In genomic region chr12:54000105-54000773, GRCh38 we compare ENCODE assay signal across 9 cellular contexts. TPM values are rescaled to one million over a fixed set of nuclear protein-coding genes. Genes with fewer than 3 reads are reported as not detected.
DNase-seq lines count a peak whose midpoint lies in the region; ATAC-seq, FAIRE-seq and TF ChIP-seq lines count a peak whose summit lies in the region.
"Had no signal": no experiment of that assay in that cellular context is flagged by ENCODE, and none has a peak within 500 bp of the region (broad histone marks: within the 10 kb centered on the region; RNA-seq: fewer than 3 reads in every experiment).

Gene HOXC9 (plus strand): TSS chr12:54000161. CDS start chr12:54000189, 28 bp downstream.

- no peaks in the 10 kb centered on the region for H3K9me2 ChIP-seq in Karpas-422 (replicated peaks; ENCODE audit: insufficient read depth, low read length)

- WGBS in HepG2 (ENCODE audit: low lambda C conversion rate), result 0% methylated on average over 16 of the region's 73 CpGs
- 0% methylated on average over 4 of the region's 73 CpGs for WGBS in right lobe of liver (ENCODE audit: insufficient coverage, low coverage, low lambda C conversion rate, missing lambda C conversion rate)
- WGBS in lung, 2 donors, result 3% methylated on average over 65 to 73 of the region's 73 CpGs
- 2% methylated on average over 70 to 73 of the region's 73 CpGs for WGBS in aorta, 2 donors
- WGBS in gastroesophageal sphincter (ENCODE audit: low coverage in 1 of 2), 2 donors, result 3% methylated on average over 34 of the region's 73 CpGs; no CpG with 5 or more reads in 1 of the 2 donors

- peak within 1 kb of the TSS; percentile 56 to 66 (median 57) for H3K4me3 ChIP-seq in HepG2 (replicated peaks in 1 of 3; ENCODE audit: insufficient read depth in 1 of 3, low read depth in 2 of 3, low read length in 3 of 3)
- H3K4me3 ChIP-seq in right lobe of liver, result no peak within 1 kb of the TSS
- H3K4me3 ChIP-seq in adipocyte (ENCODE audit: low read length), result peak within 1 kb of the TSS; percentile 94
- no peak within 1 kb of the TSS for H3K4me3 ChIP-seq in lung
- H3K4me3 ChIP-seq in aorta (ENCODE audit: low read length in 2 of 2), result peak within 1 kb of the TSS; percentile 7 to 16
- no peak within 1 kb of the TSS for H3K4me3 ChIP-seq in Karpas-422 (ENCODE audit: low read length)
- peak within 1 kb of the TSS in 1 of 2 donors; percentile 39 for H3K4me3 ChIP-seq in gastroesophageal sphincter

- peak within 1 kb of the TSS; percentile 60 for H2AFZ ChIP-seq in HepG2 (ENCODE audit: low read length)
- no peak within 1 kb of the TSS for H2AFZ ChIP-seq in Karpas-422 (ENCODE audit: low read length)

- H3K4me1 ChIP-seq in HepG2 (ENCODE audit: insufficient read depth, low read length), result peaks cover 21% of the 10 kb centered on the region; the same call in 1 of the 2 replicates
- peaks cover 0 to 16% (median 0%) of the 10 kb centered on the region in 4 donors for H3K4me1 ChIP-seq in right lobe of liver
- H3K4me1 ChIP-seq in adipocyte (ENCODE audit: control insufficient read depth, insufficient read depth, low read length), result peaks cover 65% of the 10 kb centered on the region
- H3K4me1 ChIP-seq in lung (ENCODE audit: control insufficient read depth in 2 of 2, insufficient read depth in 2 of 2, low read length in 2 of 2), result peaks cover 0 to 7% of the 10 kb centered on the region in 2 donors
- H3K4me1 ChIP-seq in aorta (ENCODE audit: control insufficient read depth in 1 of 2, insufficient read depth in 2 of 2, low read length in 2 of 2), result no peaks in the 10 kb centered on the region
- peaks cover 10% of the 10 kb centered on the region for H3K4me1 ChIP-seq in Karpas-422 (ENCODE audit: low read length)
- peaks cover 0 to 37% (median 20%) of the 10 kb centered on the region in 3 donors for H3K4me1 ChIP-seq in gastroesophageal sphincter

- no TSS peak for BruUV-seq in HepG2 (replicated peaks; lab: Mats Ljungman, UMichigan)

- POLR2A ChIA-PET in HepG2 (lab: Yijun Ruan, JAX), result no interaction called here

- no peak for FAIRE-seq in HepG2 (lab: Jason Lieb, UNC)
- FAIRE-seq: bronchial epithelial cell had no signal

- peak within 1 kb of the TSS; percentile 80 for H3K4me2 ChIP-seq in HepG2 (ENCODE audit: low read depth, low read length)
- H3K4me2 ChIP-seq in Karpas-422 (ENCODE audit: low read depth, low read length, poor library complexity, severe bottlenecking), result no peak within 1 kb of the TSS

- H3K27me3 ChIP-seq in HepG2 (ENCODE audit: control insufficient read depth in 1 of 2, insufficient read depth in 2 of 2, low read length in 2 of 2), result peaks cover 15 to 78% of the 10 kb centered on the region in 2 experiments
- H3K27me3 ChIP-seq in right lobe of liver, result peaks cover 5 to 46% of the 10 kb centered on the region in 2 donors
- no peaks in the 10 kb centered on the region for H3K27me3 ChIP-seq in adipocyte (replicated peaks; ENCODE audit: control insufficient read depth, insufficient read depth, low read length)
- peaks cover 5% of the 10 kb centered on the region for H3K27me3 ChIP-seq in lung (ENCODE audit: control insufficient read depth, insufficient read depth)
- no peaks in the 10 kb centered on the region for H3K27me3 ChIP-seq in aorta (ENCODE audit: control insufficient read depth in 1 of 2, insufficient read depth in 2 of 2, low read length in 1 of 2)
- H3K27me3 ChIP-seq in Karpas-422 (ENCODE audit: low read length), result no peaks in the 10 kb centered on the region
- H3K27me3 ChIP-seq in gastroesophageal sphincter, result peaks cover 100% of the 10 kb centered on the region

- no peaks in the 10 kb centered on the region for H3K79me2 ChIP-seq in HepG2 (ENCODE audit: insufficient read depth, low read length)
- no peaks in the 10 kb centered on the region for H3K79me2 ChIP-seq in Karpas-422 (ENCODE audit: low read length)

- H3K36me3 ChIP-seq in HepG2 (replicated peaks in 1 of 2; ENCODE audit: control insufficient read depth in 1 of 2, insufficient read depth in 2 of 2, low read length in 2 of 2), result no peaks in the 10 kb centered on the region
- no peaks in the 10 kb centered on the region for H3K36me3 ChIP-seq in right lobe of liver
- H3K36me3 ChIP-seq in adipocyte (ENCODE audit: control insufficient read depth, insufficient read depth, low read length, severe bottlenecking), result peaks cover 6% of the 10 kb centered on the region
- H3K36me3 ChIP-seq in lung (ENCODE audit: control insufficient read depth in 2 of 2, insufficient read depth in 2 of 2, low read length in 2 of 2), result no peaks in the 10 kb centered on the region
- H3K36me3 ChIP-seq in aorta (ENCODE audit: control insufficient read depth in 1 of 2, insufficient read depth in 2 of 2, low read length in 1 of 2), result no peaks in the 10 kb centered on the region
- no peaks in the 10 kb centered on the region for H3K36me3 ChIP-seq in Karpas-422 (ENCODE audit: insufficient read depth, low read length)
- no peaks in the 10 kb centered on the region for H3K36me3 ChIP-seq in gastroesophageal sphincter

- no peak for TF ChIP-seq RAD21 in HepG2 (CRISPR knock-in tag; IDR thresholded peaks at IDR 0.05)

- intact Hi-C loops in HepG2 (cut with micrococcal nuclease; ENCODE audit: unreplicated experiment) (loop anchor here (10.0 kb wide), 1 partner anchor 365 kb away; the partner anchor contains the start of gene GPR84), right lobe of liver (cut with DNase I) (no loop called here), aorta (cut with DNase I) (no loop called here)

- peak; percentile 61 for ATAC-seq in HepG2
- ATAC-seq in right lobe of liver, result no peak
- ATAC-seq in lung (ENCODE audit: insufficient read depth, low FRiP score), result peak; percentile 16
- ATAC-seq in aorta (ENCODE audit: low FRiP score), result peak; percentile 20
- ATAC-seq in HG03135 (IDR thresholded peaks at IDR 0.05; ENCODE audit: unreplicated experiment), result no peak
- ATAC-seq in gastroesophageal sphincter, result no peak

- no peak for TF ChIP-seq POLR2A in HepG2 (IDR thresholded peaks at IDR 0.05; ENCODE audit: insufficient read depth in 1 of 2, low read depth in 2 of 2, low read length in 2 of 2)
- TF ChIP-seq POLR2A in right lobe of liver (IDR thresholded peaks at IDR 0.05), result no peak
- no peak for TF ChIP-seq POLR2A in gastroesophageal sphincter (IDR thresholded peaks at IDR 0.05)

- no peaks in the 10 kb centered on the region for H4K20me1 ChIP-seq in HepG2 (ENCODE audit: insufficient read depth, low read length)
- H4K20me1 ChIP-seq in Karpas-422 (ENCODE audit: insufficient read depth, low read depth, low read length), result no peaks in the 10 kb centered on the region

- in situ Hi-C loops in HepG2 (cut with HindIII; ENCODE audit: extremely low pct_ligation_motif_present, low pct_unique_long_range_greater_than_20kb), result no loop called here

- H3K9ac ChIP-seq in HepG2 (ENCODE audit: insufficient read depth, low read depth, low read length) (peak within 1 kb of the TSS; percentile 40), adipocyte (ENCODE audit: low read length) (peak within 1 kb of the TSS; percentile 96), Karpas-422 (ENCODE audit: low read length) (no peak within 1 kb of the TSS)

- TF ChIP-seq EP300 in HepG2 (IDR thresholded peaks at IDR 0.05; ENCODE audit: low read depth in 2 of 2, low read length in 2 of 2) (no peak), HepG2 (CRISPR knock-in tag; IDR thresholded peaks at IDR 0.05; ENCODE audit: borderline replicate concordance) (no peak), gastroesophageal sphincter (IDR thresholded peaks at IDR 0.05) (no peak)

- H3K27ac ChIP-seq in HepG2 (ENCODE audit: extremely low read length, insufficient read depth, low read length) (no peak within 1 kb of the TSS), right lobe of liver (no peak within 1 kb of the TSS), lung (ENCODE audit: low read depth in 1 of 2, low read length in 1 of 2) (no peak within 1 kb of the TSS), aorta (ENCODE audit: low read depth in 1 of 2, low read length in 2 of 2) (no peak within 1 kb of the TSS), Karpas-422 (ENCODE audit: low read length) (no peak within 1 kb of the TSS), gastroesophageal sphincter (no peak within 1 kb of the TSS)

- DNase-seq in HepG2 (ENCODE audit: low spot score), result no peak
- no peak for DNase-seq in right lobe of liver
- DNase-seq in adipocyte (ENCODE audit: low read depth), result peak; percentile 16
- no peak for DNase-seq in lung (ENCODE audit: low spot score)
- DNase-seq in aorta, result peak; percentile 51 to 85
- DNase-seq in Karpas-422, result no peak

- CTCF ChIA-PET in HepG2 (lab: Yijun Ruan, JAX; ENCODE audit: low intra/inter-chr PET ratio, low total read pairs), result no interaction called here

- TF ChIP-seq CTCF in HepG2 (CRISPR knock-in tag; IDR thresholded peaks at IDR 0.05) (no peak), right lobe of liver (IDR thresholded peaks at IDR 0.05) (no peak), lung (IDR thresholded peaks at IDR 0.05; ENCODE audit: control extremely low read depth, extremely low read depth) (no peak), gastroesophageal sphincter (IDR thresholded peaks at IDR 0.05) (no peak)

- no peaks in the 10 kb centered on the region for H3K9me3 ChIP-seq in HepG2 (ENCODE audit: low read length)
- H3K9me3 ChIP-seq in right lobe of liver, result no peaks in the 10 kb centered on the region
- H3K9me3 ChIP-seq in adipocyte (ENCODE audit: control insufficient read depth, low read length), result no peaks in the 10 kb centered on the region
- peaks cover 0 to 3% of the 10 kb centered on the region in 2 donors for H3K9me3 ChIP-seq in lung (ENCODE audit: control insufficient read depth in 2 of 2, insufficient read depth in 1 of 2, low read length in 1 of 2)
- no peaks in the 10 kb centered on the region for H3K9me3 ChIP-seq in aorta (ENCODE audit: control insufficient read depth, low read length)
- H3K9me3 ChIP-seq in Karpas-422 (ENCODE audit: low read length), result no peaks in the 10 kb centered on the region
- H3K9me3 ChIP-seq in gastroesophageal sphincter, result no peaks in the 10 kb centered on the region

RNA-seq across cellular contexts. Expression of gene HOXC9, which starts in this region (rescaled TPM):
- total RNA-seq in HepG2 (2016; rRNA removed; fragmentation: Illumina TruSeq; extraction: Trizol) (0.94 and 1.1 TPM in 2 replicates), right lobe of liver (not detected), lung (not detected), aorta (1 to 10 TPM; 2.6 to 9.0 TPM), gastroesophageal sphincter (not detected)
- 0.35 and 0.61 TPM in 2 replicates for total RNA-seq in HepG2 (2016; cell fraction: cytosol; rRNA removed; fragmentation: Illumina TruSeq; extraction: Trizol; ENCODE audit: low read depth)
- total RNA-seq in HepG2 (2016; cell fraction: insoluble cytoplasmic fraction; rRNA removed; fragmentation: Illumina TruSeq; extraction: Trizol), result 1.1 and 1.2 TPM in 2 replicates
- 0.90 and 0.99 TPM in 2 replicates for total RNA-seq in HepG2 (2016; cell fraction: membrane; rRNA removed; fragmentation: Illumina TruSeq; extraction: Trizol)
- total RNA-seq in HepG2 (2016; cell fraction: nucleus; rRNA removed; fragmentation: Illumina TruSeq; extraction: Trizol), result 0.41 and 0.50 TPM in 2 replicates
- polyA plus RNA-seq in HepG2 (2011; rRNA removed) (0.10 and 0.11 TPM in 2 replicates), lung (under 1 TPM; 0.08 to 0.18 TPM), aorta (under 1 TPM in 1 of 2 donors, not detected in 1; 0.38 TPM)
- 0.23 and 0.27 TPM in 2 replicates for polyA plus RNA-seq in HepG2 (2011; cell fraction: cytosol; rRNA removed)
- 0.10 and 0.14 TPM in 2 replicates for polyA plus RNA-seq in HepG2 (2011; cell fraction: nucleus; rRNA removed)
- 0.47 and 1.0 TPM in 2 replicates for polyA plus RNA-seq in HepG2 (2012)
- 1.6 and 2.0 TPM in 2 replicates for polyA plus RNA-seq in HepG2 (2016; cell fraction: cytosol; fragmentation: Illumina TruSeq; extraction: Trizol; ENCODE audit: low read depth)
- 1.8 and 2.6 TPM in 2 replicates for polyA plus RNA-seq in HepG2 (2016; cell fraction: insoluble cytoplasmic fraction; fragmentation: Illumina TruSeq; extraction: Trizol; ENCODE audit: low read depth)
- 1.4 and 2.4 TPM in 2 replicates for polyA plus RNA-seq in HepG2 (2016; cell fraction: membrane; fragmentation: Illumina TruSeq; extraction: Trizol; ENCODE audit: low read depth)
- 1.3 and 2.0 TPM in 2 replicates for polyA plus RNA-seq in HepG2 (2016; cell fraction: nucleus; fragmentation: Illumina TruSeq; extraction: Trizol; ENCODE audit: insufficient read depth, low read depth)
- 1.2 TPM in 1 of 2 replicates, not detected in the other for polyA minus RNA-seq in HepG2 (2011; rRNA and poly(A)+ RNA removed; ENCODE audit: low replicate concordance)
- not detected in 2 replicates for polyA minus RNA-seq in HepG2 (2011; cell fraction: cytosol; rRNA and poly(A)+ RNA removed)
- polyA minus RNA-seq in HepG2 (2011; cell fraction: nucleus; rRNA and poly(A)+ RNA removed), result not detected in 2 replicates
- not detected in 2 replicates for total RNA-seq in Karpas-422 (2014; rRNA removed; shearing (Covaris generic); ENCODE audit: low replicate concordance)
- total RNA-seq: bronchial epithelial cell had no signal

Comparison
In these comparisons a context has a peak if more than half of its experiments do, and no peak if none do; other contexts are left out.
1. ATAC-seq: peak in HepG2 (single experiment) and aorta (single experiment); none in right lobe of liver (0 of 4), HG03135 (single experiment) and gastroesophageal sphincter (single experiment).
2. H3K4me3 ChIP-seq: peak in HepG2 (3 of 3), adipocyte (single experiment) and aorta (2 of 2); none in right lobe of liver (0 of 3), lung (single experiment) and Karpas-422 (single experiment).
3. Peak in ATAC-seq in lung; RNA of the gene not detected or under 1 TPM.
4. DNase-seq: peak in adipocyte (single experiment) and aorta (2 of 2); none in HepG2 (single experiment), right lobe of liver (0 of 3), lung (single experiment) and Karpas-422 (single experiment).